ENCODE assay signal across 14 cellular contexts in genomic region chr7:74473116-74473515, GRCh38.
"Had no signal": no experiment of that assay in that cellular context is flagged by ENCODE, and none has a peak within 500 bp of the region (broad histone marks: within the 10 kb centered on the region; RNA-seq: fewer than 3 reads in every experiment).

No MANE protein-coding gene starts in this region.

- ATAC-seq: activated CD8-positive, alpha-beta T cell treated with anti-CD3 and anti-CD28 coated beads for 36 hours; activated T-cell treated with anti-CD3 and anti-CD28 coated beads, Interleukin-2, amount 50 U/mL, for 4 hours; esophagus mucosa; lower lobe of right lung had no signal

- H3K27ac ChIP-seq: cardiac muscle cell, lower lobe of right lung, thoracic aorta had no signal

- H3K9me3 ChIP-seq: adrenal gland, lower lobe of right lung, stomach, thoracic aorta had no signal

- H3K36me3 ChIP-seq: adrenal gland, cardiac muscle cell, lower lobe of right lung, stomach, thoracic aorta had no signal

- DNase-seq: activated CD4-positive, alpha-beta T cell treated with anti-CD3 and anti-CD28 coated beads for 4 hours; activated CD8-positive, alpha-beta T cell treated with anti-CD3 and anti-CD28 coated beads for 36 hours; activated effector memory CD4-positive, alpha-beta T cell treated with anti-CD3 and anti-CD28 coated beads, Interleukin-2, amount 50 U/mL, for 16 hours; activated T-cell treated with anti-CD3 and anti-CD28 coated beads, Interleukin-2, amount 50 U/mL, for 4 hours; adrenal gland; glutamatergic neuron; lower lobe of right lung; stimulated activated CD4-positive, alpha-beta T cell treated with anti-CD3 and anti-CD28 coated beads, Interleukin-12 subunit alpha, Interleukin-12 subunit beta, amount 100 ng/mL, for 4 hours; stimulated activated CD4-positive, alpha-beta T cell treated with anti-CD3 and anti-CD28 coated beads, Interleukin-2, amount 100 ng/mL, for 24 hours; stomach; T-helper 1 cell had no signal

- H3K27me3 ChIP-seq: adrenal gland, cardiac muscle cell, stomach had no signal

- H3K4me3 ChIP-seq: adrenal gland, cardiac muscle cell, lower lobe of right lung, stomach, thoracic aorta had no signal
